Comparison of ENCODE assay signal across 23 cellular contexts in genomic region chr17:44184212-44184810, GRCh38. TPM values are rescaled to one million over a fixed set of nuclear protein-coding genes. Genes with fewer than 3 reads are reported as not detected.
DNase-seq lines count a peak whose midpoint lies in the region; ATAC-seq and TF ChIP-seq lines count a peak whose summit lies in the region.
"Had no signal": no experiment of that assay in that cellular context is flagged by ENCODE, and none has a peak within 500 bp of the region (broad histone marks: within the 10 kb centered on the region; RNA-seq: fewer than 3 reads in every experiment).

No MANE protein-coding gene starts in this region.

- H3K27ac ChIP-seq in MM.1S (ENCODE audit: low read length) (peak overlapping the region; percentile 91; the same call in 1 of the 2 replicates), gastrocnemius medialis (peak overlapping the region; percentile 93 to 99 (median 96))
- H3K27ac ChIP-seq: body of pancreas, heart right ventricle, SJCRH30, tibial artery had no signal

- H3K9me3 ChIP-seq in MM.1S (replicated peaks; ENCODE audit: insufficient read depth, low read length): no peaks in the 10 kb centered on the region
- no peaks in the 10 kb centered on the region for H3K9me3 ChIP-seq in gastrocnemius medialis
- H3K9me3 ChIP-seq: body of pancreas, Caco-2, esophagus squamous epithelium, heart right ventricle, sigmoid colon, SJCRH30, tibial artery had no signal

- peaks cover 70% of the 10 kb centered on the region for H3K79me2 ChIP-seq in MM.1S (ENCODE audit: low read length)

- H3K9me3 Mint-ChIP-seq in activated T-cell treated with anti-CD3 and anti-CD28 coated beads, Interleukin-2, amount 50 U/mL, for 24 hours: no peaks in the 10 kb centered on the region
- no peaks in the 10 kb centered on the region for H3K9me3 Mint-ChIP-seq in activated naive CD8-positive, alpha-beta T cell treated with anti-CD3 and anti-CD28 coated beads, Interleukin-2, amount 50 U/mL, for 24 hours

- TF ChIP-seq CTCF in MM.1S (IDR thresholded peaks at IDR 0.05; ENCODE audit: low read length): no peak
- TF ChIP-seq CTCF in gastrocnemius medialis (IDR thresholded peaks at IDR 0.05 in 4 of 5, conservative IDR thresholded peaks at IDR 0.05 in 1 of 5): no peak

- H3K27me3 ChIP-seq in MM.1S (replicated peaks; ENCODE audit: insufficient read depth, low read length) (no peaks in the 10 kb centered on the region), gastrocnemius medialis (no peaks in the 10 kb centered on the region)
- H3K27me3 ChIP-seq: body of pancreas, esophagus squamous epithelium, heart right ventricle, sigmoid colon, SJCRH30, tibial artery had no signal

- no peaks in the 10 kb centered on the region for H3K27me3 Mint-ChIP-seq in activated T-cell treated with anti-CD3 and anti-CD28 coated beads, Interleukin-2, amount 50 U/mL, for 24 hours
- no peaks in the 10 kb centered on the region for H3K27me3 Mint-ChIP-seq in activated naive CD8-positive, alpha-beta T cell treated with anti-CD3 and anti-CD28 coated beads, Interleukin-2, amount 50 U/mL, for 24 hours

- no peaks in the 10 kb centered on the region for H4K20me1 ChIP-seq in MM.1S (ENCODE audit: insufficient read depth, low read length)

- H3K9me2 ChIP-seq in MM.1S (replicated peaks; ENCODE audit: insufficient read depth, low read length): no peaks in the 10 kb centered on the region

- peaks cover 21% of the 10 kb centered on the region; the same call in 1 of the 2 replicates for H3K4me1 ChIP-seq in MM.1S (ENCODE audit: low read length)
- peaks cover 28 to 40% of the 10 kb centered on the region in 2 donors for H3K4me1 ChIP-seq in gastrocnemius medialis
- H3K4me1 ChIP-seq: SJCRH30 had no signal

- H3K4me2 ChIP-seq in MM.1S (ENCODE audit: low read depth, low read length): peak overlapping the region; percentile 90

- no peak for TF ChIP-seq POLR2A in gastrocnemius medialis (IDR thresholded peaks at IDR 0.05)

- no peak for ATAC-seq in activated naive CD8-positive, alpha-beta T cell treated with anti-CD3 and anti-CD28 coated beads, Interleukin-2, amount 50 U/mL, for 24 hours
- ATAC-seq in gastrocnemius medialis: no peak
- ATAC-seq: body of pancreas, heart right ventricle had no signal

- no peak overlapping the region for H2AFZ ChIP-seq in MM.1S (ENCODE audit: low read length)

- H3K36me3 Mint-ChIP-seq in activated T-cell treated with anti-CD3 and anti-CD28 coated beads, Interleukin-2, amount 50 U/mL, for 24 hours (ENCODE audit: low read depth): peaks cover 61% of the 10 kb centered on the region
- H3K36me3 Mint-ChIP-seq in activated naive CD8-positive, alpha-beta T cell treated with anti-CD3 and anti-CD28 coated beads, Interleukin-2, amount 50 U/mL, for 24 hours (ENCODE audit: low read depth): peaks cover 14% of the 10 kb centered on the region

- H3K36me3 ChIP-seq in MM.1S (replicated peaks; ENCODE audit: insufficient read depth, low read length) (peaks cover 4% of the 10 kb centered on the region; the same call in 1 of the 2 replicates), gastrocnemius medialis (peaks cover 0 to 10% of the 10 kb centered on the region in 2 donors)

- peak overlapping the region; percentile 92; the same call in 1 of the 2 replicates for H3K9ac ChIP-seq in MM.1S (ENCODE audit: low read length)

- in situ Hi-C loops in gastrocnemius medialis (cut with MboI; ENCODE audit: low sequenced_read_pairs in 4 of 4): no loop called here

- no peak for DNase-seq in activated T-cell treated with anti-CD3 and anti-CD28 coated beads, Interleukin-2, amount 50 U/mL, for 24 hours
- DNase-seq in activated T-cell treated with anti-CD3 and anti-CD28 coated beads, Interleukin-2, amount 50 U/mL, for 48 hours: no peak
- DNase-seq in MM.1S: no peak
- DNase-seq in activated naive CD8-positive, alpha-beta T cell treated with anti-CD3 and anti-CD28 coated beads, Interleukin-2, amount 50 U/mL, for 24 hours: no peak
- no peak for DNase-seq in gastrocnemius medialis
- no peak for DNase-seq in NCI-H1417 treated with DMSO at 0.1 percent for 48 hours (lab: John Stamatoyannopoulos, UW)
- no peak for DNase-seq in NCI-H1694 (lab: John Stamatoyannopoulos, UW)
- DNase-seq in posterior vena cava (ENCODE audit: low spot score): no peak
- DNase-seq: ACHN; activated CD4-positive, alpha-beta T cell treated with anti-CD3 and anti-CD28 coated beads, Interleukin-2, amount 50 U/mL, for 48 hours; activated effector memory CD4-positive, alpha-beta T cell treated with anti-CD3 and anti-CD28 coated beads, Interleukin-2, amount 50 U/mL, for 16 hours; Caco-2; esophagus squamous epithelium; heart right ventricle; mesenchymal stem cell; NCI-H1105 treated with DMSO at 0.1 percent for 48 hours; NK-92 treated with Interleukin-12 subunit alpha and Interleukin-12 subunit beta, amount 100 ng/mL, for 24 hours; sigmoid colon; SJCRH30; stimulated activated CD4-positive, alpha-beta T cell treated with anti-CD3 and anti-CD28 coated beads, Interleukin-4, amount 100 ng/mL, for 4 hours; tibial artery had no signal

- intact Hi-C loops in gastrocnemius medialis (cut with DNase I; ENCODE audit: low total_unique reads) (no loop called here), posterior vena cava (cut with DNase I) (no loop called here)

- H3K4me3 ChIP-seq in MM.1S (ENCODE audit: low read length) (peak overlapping the region; percentile 91), gastrocnemius medialis (no peak overlapping the region)
- H3K4me3 ChIP-seq: body of pancreas, esophagus squamous epithelium, heart right ventricle, sigmoid colon, SJCRH30, tibial artery had no signal

- H3K4me3 Mint-ChIP-seq in activated T-cell treated with anti-CD3 and anti-CD28 coated beads, Interleukin-2, amount 50 U/mL, for 24 hours: peak overlapping the region; percentile 33
- peak overlapping the region; percentile 99 for H3K4me3 Mint-ChIP-seq in activated naive CD8-positive, alpha-beta T cell treated with anti-CD3 and anti-CD28 coated beads, Interleukin-2, amount 50 U/mL, for 24 hours

- H3K27ac Mint-ChIP-seq in activated T-cell treated with anti-CD3 and anti-CD28 coated beads, Interleukin-2, amount 50 U/mL, for 24 hours: peak overlapping the region; percentile 57
- H3K27ac Mint-ChIP-seq in activated naive CD8-positive, alpha-beta T cell treated with anti-CD3 and anti-CD28 coated beads, Interleukin-2, amount 50 U/mL, for 24 hours: no peak overlapping the region

- peaks cover 53% of the 10 kb centered on the region for H3K4me1 Mint-ChIP-seq in activated T-cell treated with anti-CD3 and anti-CD28 coated beads, Interleukin-2, amount 50 U/mL, for 24 hours (ENCODE audit: low read depth)
- peaks cover 36% of the 10 kb centered on the region for H3K4me1 Mint-ChIP-seq in activated naive CD8-positive, alpha-beta T cell treated with anti-CD3 and anti-CD28 coated beads, Interleukin-2, amount 50 U/mL, for 24 hours

- peaks cover 29% of the 10 kb centered on the region for H3F3A ChIP-seq in MM.1S (ENCODE audit: insufficient read depth, low read length)

RNA-seq across cellular contexts. Expression of gene TMUB2, which starts 2.5 kb away (rescaled TPM):
- total RNA-seq in gastrocnemius medialis (10 to 100 TPM; 25.6 to 34.7 (median 27.4) TPM), posterior vena cava (10 to 100 TPM; 26.3 to 31.2 TPM)

RNA-seq across cellular contexts. Expression of gene ASB16, which starts 13.8 kb away (rescaled TPM):
- total RNA-seq in gastrocnemius medialis (100 to 1,000 TPM in 1 of 4 donors, 10 to 100 TPM in 3; 13.2 to 134 (median 34.2) TPM), posterior vena cava (1 to 10 TPM in 1 of 2 donors, under 1 TPM in 1; 0.19 to 1.5 TPM)
- total RNA-seq: Caco-2, dermis microvascular lymphatic vessel endothelial cell, SJCRH30 had no signal

RNA-seq across cellular contexts. Expression of gene ATXN7L3, which starts 15.4 kb away (rescaled TPM):
- total RNA-seq in gastrocnemius medialis: 10 to 100 TPM; 39.3 to 46.0 (median 40.6) TPM
- 10 to 100 TPM; 49.2 to 61.9 TPM for total RNA-seq in posterior vena cava

RNA-seq across cellular contexts. Expression of gene UBTF, which starts 35.2 kb away (rescaled TPM):
- total RNA-seq in gastrocnemius medialis: 10 to 100 TPM; 36.2 to 64.3 (median 46.0) TPM
- 10 to 100 TPM; 42.6 to 59.7 TPM for total RNA-seq in posterior vena cava

RNA-seq across cellular contexts. Expression of gene HROB, which starts 42.6 kb away (rescaled TPM):
- total RNA-seq in gastrocnemius medialis (1 to 10 TPM in 3 of 4 donors, under 1 TPM in 1; 0.97 to 7.4 (median 1.9) TPM), posterior vena cava (1 to 10 TPM in 1 of 2 donors, under 1 TPM in 1; 0.65 to 1.2 TPM)

Comparison
In these comparisons a context has a peak if more than half of its experiments do, and no peak if none do; other contexts are left out.
1. RNA of gene ASB16, which starts 13.8 kb away (total RNA-seq): 13.2 to 134 TPM in gastrocnemius medialis; 0.19 to 1.5 TPM in posterior vena cava; every median in the first group is over 4 times any median in the second.